2 cellular contexts compared by ENCODE assay signal in the genomic region with DNA sequence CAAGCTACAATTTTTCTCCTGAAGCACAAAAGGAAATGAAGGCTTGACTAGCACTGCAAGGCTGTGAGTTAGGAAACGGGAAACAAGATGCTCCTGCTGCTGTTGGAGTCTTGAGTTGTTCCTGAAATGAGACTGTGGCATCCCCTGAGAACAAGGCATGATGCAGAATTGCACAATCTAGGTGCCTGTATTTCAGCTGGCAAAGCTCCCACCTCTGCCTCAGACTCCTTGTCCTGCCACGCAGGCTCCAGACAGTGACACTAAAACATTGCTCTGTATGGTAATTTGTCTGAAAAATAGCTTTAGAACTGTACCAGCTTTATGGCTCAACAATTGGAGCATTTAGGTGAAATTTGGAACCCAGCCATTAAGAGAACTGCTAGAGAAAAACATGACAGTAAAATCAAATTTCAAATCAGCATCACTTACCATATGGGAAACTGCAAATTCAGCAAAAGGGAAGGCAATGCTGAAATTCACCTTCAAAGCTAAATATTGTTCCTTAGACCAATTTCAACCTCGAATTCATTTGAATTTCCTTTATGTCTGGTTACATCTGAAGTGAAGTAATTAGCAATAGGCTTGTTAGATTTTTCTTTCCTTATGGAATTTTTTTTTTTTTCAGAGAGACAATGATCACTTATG.
TF ChIP-seq lines count a peak whose summit lies in the region.

No MANE protein-coding gene starts in this region.

TF ChIP-seq in A549, 52 proteins besides CTCF, POLR2A, EP300 and RAD21:
- TF ChIP-seq CHD4 (IDR thresholded peaks at IDR 0.05; ENCODE audit: borderline replicate concordance): no peak
- no peak for TF ChIP-seq SMC3 (IDR thresholded peaks at IDR 0.05)
- TF ChIP-seq HEYL (CRISPR knock-in tag; IDR thresholded peaks at IDR 0.05): no peak
- TF ChIP-seq, protein P1, sequence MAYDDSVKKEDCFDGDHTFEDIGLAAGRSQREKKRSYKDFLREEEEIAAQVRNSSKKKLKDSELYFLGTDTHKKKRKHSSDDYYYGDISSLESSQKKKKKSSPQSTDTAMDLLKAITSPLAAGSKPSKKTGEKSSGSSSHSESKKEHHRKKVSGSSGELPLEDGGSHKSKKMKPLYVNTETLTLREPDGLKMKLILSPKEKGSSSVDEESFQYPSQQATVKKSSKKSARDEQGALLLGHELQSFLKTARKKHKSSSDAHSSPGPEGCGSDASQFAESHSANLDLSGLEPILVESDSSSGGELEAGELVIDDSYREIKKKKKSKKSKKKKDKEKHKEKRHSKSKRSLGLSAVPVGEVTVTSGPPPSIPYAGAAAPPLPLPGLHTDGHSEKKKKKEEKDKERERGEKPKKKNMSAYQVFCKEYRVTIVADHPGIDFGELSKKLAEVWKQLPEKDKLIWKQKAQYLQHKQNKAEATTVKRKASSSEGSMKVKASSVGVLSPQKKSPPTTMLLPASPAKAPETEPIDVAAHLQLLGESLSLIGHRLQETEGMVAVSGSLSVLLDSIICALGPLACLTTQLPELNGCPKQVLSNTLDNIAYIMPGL (CRISPR knock-in tag; IDR thresholded peaks at IDR 0.05; ENCODE audit: borderline replicate concordance): no peak
- TF ChIP-seq JUN (IDR thresholded peaks at IDR 0.05): no peak
- TF ChIP-seq CEBPB (IDR thresholded peaks at IDR 0.05): peak; percentile 26 to 41; a peak in 2 of 4 replicates
- TF ChIP-seq MAFK (IDR thresholded peaks at IDR 0.05; ENCODE audit: partially characterized antibody): peak; percentile 73
- no peak for TF ChIP-seq MAZ (IDR thresholded peaks at IDR 0.05; ENCODE audit: borderline replicate concordance, low read depth, low read length)
- no peak for TF ChIP-seq HOXB13 (CRISPR knock-in tag; IDR thresholded peaks at IDR 0.05; ENCODE audit: low read depth)

TF ChIP-seq in IMR-90, 13 proteins besides CTCF, POLR2A, EP300 and RAD21:
- peak; percentile 66 for TF ChIP-seq MAFK (IDR thresholded peaks at IDR 0.05; ENCODE audit: low read depth, low read length)
- peak; percentile 29; the same call in 1 of the 2 replicates for TF ChIP-seq CEBPB (IDR thresholded peaks at IDR 0.05; ENCODE audit: low read depth, low read length)
- no peak for TF ChIP-seq SMC3 (IDR thresholded peaks at IDR 0.05; ENCODE audit: low read depth, low read length)
